In genomic region chr14:79856357-79856756, GRCh38 we compare ENCODE assay signal across 13 cellular contexts.
A peak's percentile ranks its signal among the peaks of the same experiment; 100 is the strongest.
DNase-seq lines count a peak whose midpoint lies in the region; ATAC-seq and TF ChIP-seq lines count a peak whose summit lies in the region.
"Had no signal": no experiment of that assay in that cellular context is flagged by ENCODE, and none has a peak within 500 bp of the region (broad histone marks: within the 10 kb centered on the region; RNA-seq: fewer than 3 reads in every experiment).

No MANE protein-coding gene starts in this region.

- DNase-seq in EH (ENCODE audit: low read depth): peak; percentile 82
- peak in 1 of 2 experiments; percentile 18 for DNase-seq in SJSA1 (ENCODE audit: low read depth in 1 of 2, low spot score in 2 of 2)
- peak; percentile 24 for DNase-seq in fibroblast of villous mesenchyme (ENCODE audit: low read depth)
- no peak for DNase-seq in sciatic nerve (ENCODE audit: low spot score)
- DNase-seq in upper lobe of right lung: no peak
- DNase-seq in activated CD8-positive, alpha-beta memory T cell treated with anti-CD3 and anti-CD28 coated beads for 24 hours: no peak
- DNase-seq: NCI-H1048, NCI-H146, NCI-H774 had no signal

- H3K4me3 ChIP-seq in SJSA1 (no peak overlapping the region), fibroblast of villous mesenchyme (ENCODE audit: low read depth, low read length) (no peak overlapping the region), upper lobe of right lung (no peak overlapping the region)
- H3K4me3 ChIP-seq: BLaER1 treated with 17β-estradiol and CSF1 and Interleukin-3, amounts not matched to agents 10 nM and 100 nM; HAP-1 had no signal

- H3K27me3 ChIP-seq in SJSA1 (replicated peaks) (no peaks in the 10 kb centered on the region), upper lobe of right lung (no peaks in the 10 kb centered on the region)
- H3K27me3 ChIP-seq: BLaER1 treated with 17β-estradiol and CSF1 and Interleukin-3, amounts not matched to agents 10 nM and 100 nM had no signal

- peak overlapping the region; percentile 52 for H3K27ac ChIP-seq in SJSA1
- H3K27ac ChIP-seq in upper lobe of right lung: no peak overlapping the region
- H3K27ac ChIP-seq: BLaER1 treated with 17β-estradiol and CSF1 and Interleukin-3, amounts not matched to agents 10 nM and 100 nM had no signal

- peaks cover 12% of the 10 kb centered on the region for H3K4me1 ChIP-seq in SJSA1 (replicated peaks)
- no peaks in the 10 kb centered on the region for H3K4me1 ChIP-seq in upper lobe of right lung
- H3K4me1 ChIP-seq: BLaER1 treated with 17β-estradiol and CSF1 and Interleukin-3, amounts not matched to agents 10 nM and 100 nM; HAP-1 had no signal

- TF ChIP-seq CTCF in fibroblast of villous mesenchyme (IDR thresholded peaks at IDR 0.05; ENCODE audit: insufficient read depth, low read depth, low read length) (no peak), upper lobe of right lung (IDR thresholded peaks at IDR 0.05) (no peak)

- H3K9me3 ChIP-seq in SJSA1 (replicated peaks): no peaks in the 10 kb centered on the region
- no peaks in the 10 kb centered on the region for H3K9me3 ChIP-seq in upper lobe of right lung
- H3K9me3 ChIP-seq: HAP-1 had no signal

- intact Hi-C loops in sciatic nerve (cut with DNase I): no loop called here
- intact Hi-C loops in upper lobe of right lung (cut with DNase I): no loop called here

- ATAC-seq in sciatic nerve (peak; percentile 88), HG02763 (IDR thresholded peaks at IDR 0.05; ENCODE audit: unreplicated experiment) (no peak), upper lobe of right lung (no peak)
- ATAC-seq: SK-N-SH treated with all-trans-retinoic acid at 6 μM for 48 hours had no signal

- no peaks in the 10 kb centered on the region for H3K36me3 ChIP-seq in SJSA1
- H3K36me3 ChIP-seq in upper lobe of right lung: no peaks in the 10 kb centered on the region
- H3K36me3 ChIP-seq: BLaER1 treated with 17β-estradiol and CSF1 and Interleukin-3, amounts not matched to agents 10 nM and 100 nM; HAP-1 had no signal

Comparison
In these comparisons a context has a peak if more than half of its experiments do, and no peak if none do; other contexts are left out.
1. DNase-seq: peak in EH (single experiment) and fibroblast of villous mesenchyme (single experiment); none in sciatic nerve (single experiment), upper lobe of right lung (single experiment) and activated CD8-positive, alpha-beta memory T cell treated with anti-CD3 and anti-CD28 coated beads for 24 hours (single experiment).